In the genomic region with DNA sequence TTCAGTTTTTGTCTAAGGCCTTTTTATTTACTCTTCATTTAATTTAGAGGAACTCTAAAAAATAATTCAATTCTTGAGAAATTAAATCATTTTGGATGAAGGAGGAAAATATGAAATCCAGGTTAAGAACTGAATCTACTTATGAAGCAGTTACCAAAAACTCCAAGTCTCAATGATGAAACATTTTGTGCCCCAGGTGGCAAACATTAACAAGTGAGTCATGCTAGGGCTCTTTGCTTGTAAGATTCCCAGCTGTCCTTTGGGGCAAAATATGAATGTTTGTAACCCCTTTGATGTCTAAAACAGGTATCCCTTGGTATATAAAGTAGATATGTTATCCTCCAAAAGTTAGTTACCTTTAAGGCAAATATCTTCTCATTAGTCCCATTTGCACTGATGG, we compare ENCODE assay signal across 17 cellular contexts.
DNase-seq lines count a peak whose midpoint lies in the region; ATAC-seq, FAIRE-seq and TF ChIP-seq lines count a peak whose summit lies in the region.
"Had no signal": no experiment of that assay in that cellular context is flagged by ENCODE, and none has a peak within 500 bp of the region (broad histone marks: within the 10 kb centered on the region; RNA-seq: fewer than 3 reads in every experiment).

No MANE protein-coding gene starts in this region.

- ATAC-seq in HG03442 (IDR thresholded peaks at IDR 0.05; ENCODE audit: unreplicated experiment), result no peak
- ATAC-seq: CD8-positive, alpha-beta T cell; HepG2 had no signal

- peak; percentile 47 for DNase-seq in DMS53 (lab: John Stamatoyannopoulos, UW)
- no peak for DNase-seq in DMS53 treated with DMSO at 0.1 percent for 48 hours (lab: John Stamatoyannopoulos, UW; ENCODE audit: unreplicated experiment)
- DNase-seq in ACHN, result peak; percentile 46
- DNase-seq in bronchial epithelial cell (ENCODE audit: low read depth), result peak; percentile 29
- DNase-seq in kidney glomerular epithelial cell (lab: John Stamatoyannopoulos, UW), result peak; percentile 15
- no peak for DNase-seq in activated CD4-positive, CD25-positive, alpha-beta regulatory T cell treated with anti-CD3 and anti-CD28 coated beads, Interleukin-2, amount 50 U/mL, for 72 hours
- DNase-seq in OCI-M2 (lab: John Stamatoyannopoulos, UW; ENCODE audit: unreplicated experiment), result no peak
- DNase-seq: 8988T; Calu3; CD8-positive, alpha-beta T cell; DMS79 treated with DMSO at 0.1 percent for 48 hours; GF-D8; H9 had no signal

- no peak for FAIRE-seq in bronchial epithelial cell (lab: Jason Lieb, UNC)
- FAIRE-seq: H1, HepG2 had no signal

- in situ Hi-C loops in ACHN (cut with HindIII; ENCODE audit: low pct_ligation_motif_present, low pct_unique_long_range_greater_than_20kb, low sequenced_read_pairs), result no loop called here

- no peaks in the 10 kb centered on the region for H3K27me3 ChIP-seq in bronchial epithelial cell (ENCODE audit: control insufficient read depth, insufficient read depth, low read length)
- H3K27me3 ChIP-seq: BLaER1 treated with 17β-estradiol and CSF1 and Interleukin-3, amounts not matched to agents 10 nM and 100 nM had no signal

- no peak overlapping the region for H3K4me3 ChIP-seq in bronchial epithelial cell (ENCODE audit: low read depth, low read length)
- H3K4me3 ChIP-seq: BLaER1 treated with 17β-estradiol and CSF1 and Interleukin-3, amounts not matched to agents 10 nM and 100 nM had no signal

- H3K36me3 ChIP-seq in bronchial epithelial cell (ENCODE audit: control insufficient read depth, insufficient read depth, low read length), result no peaks in the 10 kb centered on the region
- H3K36me3 ChIP-seq: BLaER1 treated with 17β-estradiol and CSF1 and Interleukin-3, amounts not matched to agents 10 nM and 100 nM had no signal

- TF ChIP-seq CTCF in bronchial epithelial cell (IDR thresholded peaks at IDR 0.05; ENCODE audit: insufficient read depth, low read length, severe bottlenecking), result no peak

Comparison
In these comparisons a context has a peak if more than half of its experiments do, and no peak if none do; other contexts are left out.
1. DNase-seq: peak in DMS53 (single experiment), ACHN (single experiment), bronchial epithelial cell (single experiment) and kidney glomerular epithelial cell (single experiment); none in DMS53 treated with DMSO at 0.1 percent for 48 hours (single experiment), activated CD4-positive, CD25-positive, alpha-beta regulatory T cell treated with anti-CD3 and anti-CD28 coated beads, Interleukin-2, amount 50 U/mL, for 72 hours (single experiment) and OCI-M2 (single experiment).